1 cellular context compared by ENCODE assay signal in the genomic region with DNA sequence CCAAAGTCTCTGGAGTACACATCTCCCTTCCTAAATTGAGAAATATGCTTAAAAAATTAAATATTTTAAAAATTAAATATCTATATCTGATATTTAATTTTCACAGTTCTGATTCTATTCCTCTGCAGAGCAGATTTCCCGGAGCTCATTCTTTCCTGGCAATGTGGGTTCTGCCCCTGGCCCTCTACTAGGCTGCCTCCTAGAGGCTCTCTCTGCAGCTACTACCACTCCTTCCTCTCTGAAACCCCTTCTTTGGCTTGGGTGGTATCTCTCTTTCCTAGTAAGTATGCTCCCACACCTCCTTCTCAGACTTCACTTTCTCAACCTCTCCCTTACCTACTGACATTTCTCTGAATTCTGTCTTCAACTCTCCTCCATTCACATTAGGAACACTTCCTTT.
TF ChIP-seq lines count a peak whose summit lies in the region.

No MANE protein-coding gene starts in this region.

TF ChIP-seq in HepG2, 621 proteins besides CTCF, POLR2A, EP300 and RAD21 (continued from another document):
- TF ChIP-seq RNF219 (CRISPR knock-in tag; IDR thresholded peaks at IDR 0.05) (no peak), SRSF9 (IDR thresholded peaks at IDR 0.05; ENCODE audit: borderline replicate concordance, insufficient read depth, low read depth, low read length, poor library complexity, severe bottlenecking) (no peak)
